In genomic region chr19:39408392-39409206, GRCh38 we compare ENCODE assay signal across 8 cellular contexts. TPM values are rescaled to one million over a fixed set of nuclear protein-coding genes. Genes with fewer than 3 reads are reported as not detected.
DNase-seq lines count a peak whose midpoint lies in the region; ATAC-seq and TF ChIP-seq lines count a peak whose summit lies in the region.

No MANE protein-coding gene starts in this region.

- H3K27me3 ChIP-seq in PC-9 (ENCODE audit: insufficient read depth, low read depth) (no peaks in the 10 kb centered on the region), mucosa of rectum (ENCODE audit: control insufficient read depth in 2 of 2, insufficient read depth in 2 of 2, low read length in 2 of 2) (peaks cover 1 to 4% of the 10 kb centered on the region in 2 donors)

- H3K4me1 ChIP-seq in PC-9 (replicated peaks; ENCODE audit: insufficient read depth) (peaks cover 50% of the 10 kb centered on the region), mucosa of rectum (ENCODE audit: control insufficient read depth in 2 of 2, insufficient read depth in 2 of 2, low read length in 2 of 2) (peaks cover 35 to 52% of the 10 kb centered on the region in 2 donors)

- H3K4me2 ChIP-seq in PC-9, result peak overlapping the region; percentile 99

- no peak for TF ChIP-seq CTCF in PC-9 (conservative IDR thresholded peaks at IDR 0.05)
- TF ChIP-seq CTCF in choroid plexus epithelial cell (conservative IDR thresholded peaks at IDR 0.05; ENCODE audit: low read depth, low read length), result no peak

- peak overlapping the region; percentile 93 for H3K27ac ChIP-seq in PC-9
- H3K27ac ChIP-seq in mucosa of rectum (ENCODE audit: low read depth in 2 of 2, low read length in 2 of 2), result peak overlapping the region; percentile 97 to 100

- H3K4me3 Mint-ChIP-seq in activated CD4-positive, alpha-beta T cell treated with anti-CD3 and anti-CD28 coated beads, Interleukin-2, amount 10 ng/mL, durations not matched to agents 24 days and 14 days, result peak overlapping the region; percentile 87

- intact Hi-C loops in activated CD4-positive, alpha-beta T cell treated with anti-CD3 and anti-CD28 coated beads, Interleukin-2, amount 10 ng/mL, durations not matched to agents 24 days and 14 days (cut with micrococcal nuclease), result no loop called here
- intact Hi-C loops in PC-9 (cut with micrococcal nuclease; ENCODE audit: unreplicated experiment), result no loop called here

- H3K4me1 Mint-ChIP-seq in activated CD4-positive, alpha-beta T cell treated with anti-CD3 and anti-CD28 coated beads, Interleukin-2, amount 10 ng/mL, durations not matched to agents 24 days and 14 days, result peaks cover 45% of the 10 kb centered on the region

- H3K27ac Mint-ChIP-seq in activated CD4-positive, alpha-beta T cell treated with anti-CD3 and anti-CD28 coated beads, Interleukin-2, amount 10 ng/mL, durations not matched to agents 24 days and 14 days, result peak overlapping the region; percentile 93

- H3K9me2 ChIP-seq in PC-9 (ENCODE audit: insufficient read depth), result no peaks in the 10 kb centered on the region

- POLR2A ChIA-PET in PC-9 (lab: Charles Lee; ENCODE audit: unreplicated experiment), result interaction anchor here (0.6 to 1.0 kb wide), 2 partner anchors 7 to 10 kb away, joined by 4 to 18 read pairs; no protein-coding TSS in a partner anchor

- H3K36me3 ChIP-seq in PC-9 (ENCODE audit: low read depth) (peaks cover 11% of the 10 kb centered on the region; the same call in 1 of the 2 replicates), mucosa of rectum (ENCODE audit: control insufficient read depth in 2 of 2, insufficient read depth in 2 of 2, low read length in 2 of 2) (peaks cover 12 to 18% of the 10 kb centered on the region in 2 donors)

- no peaks in the 10 kb centered on the region for H3K9me3 Mint-ChIP-seq in activated CD4-positive, alpha-beta T cell treated with anti-CD3 and anti-CD28 coated beads, Interleukin-2, amount 10 ng/mL, durations not matched to agents 24 days and 14 days

- H3K9me3 ChIP-seq in PC-9 (ENCODE audit: insufficient read depth, low read depth) (no peaks in the 10 kb centered on the region), mucosa of rectum (ENCODE audit: control insufficient read depth in 2 of 2, low read length in 2 of 2) (no peaks in the 10 kb centered on the region)

- H3K36me3 Mint-ChIP-seq in activated CD4-positive, alpha-beta T cell treated with anti-CD3 and anti-CD28 coated beads, Interleukin-2, amount 10 ng/mL, durations not matched to agents 24 days and 14 days (ENCODE audit: low read depth), result peaks cover 30% of the 10 kb centered on the region

- peaks cover 59% of the 10 kb centered on the region for H3F3A ChIP-seq in PC-9 (ENCODE audit: insufficient read depth, low read depth)

- peak overlapping the region; percentile 99 for H3K4me3 ChIP-seq in PC-9
- H3K4me3 ChIP-seq in choroid plexus epithelial cell (ENCODE audit: low read depth, low read length), result peak overlapping the region; percentile 78
- H3K4me3 ChIP-seq in mucosa of rectum (ENCODE audit: low read length in 2 of 2), result peak overlapping the region; percentile 81 to 87

- H3K79me2 ChIP-seq in PC-9 (ENCODE audit: low read depth), result peaks cover 27% of the 10 kb centered on the region

- H4K20me1 ChIP-seq in PC-9 (ENCODE audit: insufficient read depth), result peaks cover 14% of the 10 kb centered on the region

- CTCF ChIA-PET in PC-9 (lab: Charles Lee), result interaction anchor here (0.6 to 1.0 kb wide), 2 partner anchors 11 to 66 kb away, joined by 4 to 6 read pairs; partner anchors contain the start of gene SAMD4B

- H3K27me3 Mint-ChIP-seq in activated CD4-positive, alpha-beta T cell treated with anti-CD3 and anti-CD28 coated beads, Interleukin-2, amount 10 ng/mL, durations not matched to agents 24 days and 14 days, result no peaks in the 10 kb centered on the region

- BruUV-seq in PC-9 (replicated peaks; lab: Mats Ljungman, UMichigan), result TSS peak; percentile 42

- DNase-seq in activated CD4-positive, alpha-beta T cell treated with anti-CD3 and anti-CD28 coated beads, Interleukin-2, amount 10 ng/mL, durations not matched to agents 24 days and 14 days, result peak; percentile 81
- DNase-seq in activated CD4-positive, alpha-beta T cell treated with anti-CD3 and anti-CD28 coated beads for 4 hours, result no peak
- DNase-seq in PC-9, result peak in 1 of 2 experiments; percentile 49
- peak; percentile 56 for DNase-seq in choroid plexus epithelial cell (ENCODE audit: low read depth)
- DNase-seq in HT-29 (ENCODE audit: low spot score), result no peak

- peak overlapping the region; percentile 98 to 99 for H3K9ac ChIP-seq in mucosa of rectum (ENCODE audit: low read depth in 1 of 2, low read length in 2 of 2)

- ATAC-seq in GM18517 (IDR thresholded peaks at IDR 0.05; ENCODE audit: unreplicated experiment) (no peak), GM18909 (IDR thresholded peaks at IDR 0.05; ENCODE audit: poor library complexity, unreplicated experiment) (no peak)

- H2AFZ ChIP-seq in PC-9, result no peak overlapping the region

RNA-seq across cellular contexts. Expression of gene ZFP36, which starts 2.0 kb away (rescaled TPM):
- total RNA-seq in activated CD4-positive, alpha-beta T cell treated with anti-CD3 and anti-CD28 coated beads, Interleukin-2, amount 10 ng/mL, durations not matched to agents 24 days and 14 days, result 35.7 and 39.9 TPM in 2 replicates
- total RNA-seq in PC-9 (2021), result 31.0 and 36.3 TPM in 2 replicates
- total RNA-seq in HT-29 (2014; rRNA removed; shearing (Covaris generic)), result 124 and 131 TPM in 2 replicates

RNA-seq across cellular contexts. Expression of gene PLEKHG2, which starts 3.9 kb away (rescaled TPM):
- 42.0 and 46.1 TPM in 2 replicates for total RNA-seq in activated CD4-positive, alpha-beta T cell treated with anti-CD3 and anti-CD28 coated beads, Interleukin-2, amount 10 ng/mL, durations not matched to agents 24 days and 14 days
- total RNA-seq in PC-9 (2021), result 26.1 and 32.1 TPM in 2 replicates
- 51.0 and 61.2 TPM in 2 replicates for total RNA-seq in HT-29 (2014; rRNA removed; shearing (Covaris generic))

RNA-seq across cellular contexts. Expression of gene MED29, which starts 17.4 kb away (rescaled TPM):
- total RNA-seq in activated CD4-positive, alpha-beta T cell treated with anti-CD3 and anti-CD28 coated beads, Interleukin-2, amount 10 ng/mL, durations not matched to agents 24 days and 14 days, result 36.0 and 38.7 TPM in 2 replicates
- 18.6 and 30.9 TPM in 2 replicates for total RNA-seq in PC-9 (2021)
- 59.7 and 64.3 TPM in 2 replicates for total RNA-seq in HT-29 (2014; rRNA removed; shearing (Covaris generic))

RNA-seq across cellular contexts. Expression of gene PAF1, which starts 17.7 kb away (rescaled TPM):
- 47.1 and 50.6 TPM in 2 replicates for total RNA-seq in activated CD4-positive, alpha-beta T cell treated with anti-CD3 and anti-CD28 coated beads, Interleukin-2, amount 10 ng/mL, durations not matched to agents 24 days and 14 days
- 54.3 and 61.1 TPM in 2 replicates for total RNA-seq in PC-9 (2021)
- 109 and 115 TPM in 2 replicates for total RNA-seq in HT-29 (2014; rRNA removed; shearing (Covaris generic))

RNA-seq across cellular contexts. Expression of gene RPS16, which starts 27.1 kb away (rescaled TPM):
- total RNA-seq in activated CD4-positive, alpha-beta T cell treated with anti-CD3 and anti-CD28 coated beads, Interleukin-2, amount 10 ng/mL, durations not matched to agents 24 days and 14 days, result 2,597 and 2,671 TPM in 2 replicates
- 2,510 and 2,860 TPM in 2 replicates for total RNA-seq in PC-9 (2021)
- 798 and 1,020 TPM in 2 replicates for total RNA-seq in HT-29 (2014; rRNA removed; shearing (Covaris generic))

Comparison
In these comparisons a context has a peak if more than half of its experiments do, and no peak if none do; other contexts are left out.
1. DNase-seq: peak in activated CD4-positive, alpha-beta T cell treated with anti-CD3 and anti-CD28 coated beads, Interleukin-2, amount 10 ng/mL, durations not matched to agents 24 days and 14 days (single experiment) and choroid plexus epithelial cell (single experiment); none in activated CD4-positive, alpha-beta T cell treated with anti-CD3 and anti-CD28 coated beads for 4 hours (0 of 2) and HT-29 (single experiment).
2. Peak in every context shown above with its lines, with median percentiles within 50 percentile points of each other: H3K4me3 ChIP-seq.